1 cellular context compared by ENCODE assay signal in the genomic region with DNA sequence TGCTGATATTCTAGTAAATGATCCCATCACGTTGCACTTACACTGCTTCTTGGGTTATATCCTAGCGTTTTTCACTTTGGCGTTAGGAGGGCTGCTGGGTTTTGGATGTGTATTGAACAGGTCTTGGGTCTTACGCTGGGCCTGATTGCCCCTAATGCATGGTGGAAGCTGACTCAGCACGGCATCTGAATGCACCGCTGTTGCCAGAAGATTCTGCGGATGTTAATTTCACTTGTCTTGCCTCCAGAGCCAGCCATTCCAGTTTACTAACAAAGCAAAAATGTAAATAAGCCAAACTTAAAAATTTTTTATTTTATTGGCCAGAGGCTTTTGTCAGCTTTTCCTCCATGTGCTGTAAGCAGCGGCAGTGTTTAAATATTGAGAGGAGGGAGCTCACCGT.
TF ChIP-seq lines count a peak whose summit lies in the region.

No MANE protein-coding gene starts in this region.

TF ChIP-seq in SK-N-SH treated with all-trans-retinoic acid at 6 μM for 48 hours, 23 proteins besides CTCF, POLR2A, EP300 and RAD21 (continued from another document):
- TF ChIP-seq, protein P1, sequence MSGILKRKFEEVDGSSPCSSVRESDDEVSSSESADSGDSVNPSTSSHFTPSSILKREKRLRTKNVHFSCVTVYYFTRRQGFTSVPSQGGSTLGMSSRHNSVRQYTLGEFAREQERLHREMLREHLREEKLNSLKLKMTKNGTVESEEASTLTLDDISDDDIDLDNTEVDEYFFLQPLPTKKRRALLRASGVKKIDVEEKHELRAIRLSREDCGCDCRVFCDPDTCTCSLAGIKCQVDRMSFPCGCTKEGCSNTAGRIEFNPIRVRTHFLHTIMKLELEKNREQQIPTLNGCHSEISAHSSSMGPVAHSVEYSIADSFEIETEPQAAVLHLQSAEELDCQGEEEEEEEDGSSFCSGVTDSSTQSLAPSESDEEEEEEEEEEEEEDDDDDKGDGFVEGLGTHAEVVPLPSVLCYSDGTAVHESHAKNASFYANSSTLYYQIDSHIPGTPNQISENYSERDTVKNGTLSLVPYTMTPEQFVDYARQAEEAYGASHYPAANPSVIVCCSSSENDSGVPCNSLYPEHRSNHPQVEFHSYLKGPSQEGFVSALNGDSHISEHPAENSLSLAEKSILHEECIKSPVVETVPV (CRISPR knock-in tag; IDR thresholded peaks at IDR 0.05): no peak
- TF ChIP-seq ZFP30 (CRISPR knock-in tag; IDR thresholded peaks at IDR 0.05) (no peak), ZNF8 (CRISPR knock-in tag; IDR thresholded peaks at IDR 0.05) (no peak), ZFP3 (CRISPR knock-in tag; IDR thresholded peaks at IDR 0.05) (no peak)
TF ChIP-seq in SK-N-SH treated with all-trans-retinoic acid at 6 μM for 48 hours: peak in this region for 0.
